8 cellular contexts compared by ENCODE assay signal in genomic region chr19:37718357-37718756, GRCh38.
DNase-seq lines count a peak whose midpoint lies in the region; ATAC-seq and TF ChIP-seq lines count a peak whose summit lies in the region.

No MANE protein-coding gene starts in this region.

- peak overlapping the region; percentile 79 to 93 (median 87) for H3K4me2 ChIP-seq in BLaER1 treated with 17β-estradiol and CSF1 and Interleukin-3, amounts not matched to agents 10 nM and 100 nM

- peaks cover 12% of the 10 kb centered on the region for H3K4me1 Mint-ChIP-seq in nephron

- peaks cover 48% of the 10 kb centered on the region for H3K36me3 Mint-ChIP-seq in nephron (ENCODE audit: low read depth)

- TF ChIP-seq CTCF in choroid plexus epithelial cell (conservative IDR thresholded peaks at IDR 0.05; ENCODE audit: low read depth, low read length), result no peak
- no peak for TF ChIP-seq CTCF in nephron (IDR thresholded peaks at IDR 0.05; ENCODE audit: unreplicated experiment in 3 of 3)

- peaks cover 9 to 14% (median 11%) of the 10 kb centered on the region in 10 experiments for H3K4me1 ChIP-seq in BLaER1 treated with 17β-estradiol and CSF1 and Interleukin-3, amounts not matched to agents 10 nM and 100 nM

- H3K27me3 ChIP-seq in BLaER1 treated with 17β-estradiol and CSF1 and Interleukin-3, amounts not matched to agents 10 nM and 100 nM, result no peaks in the 10 kb centered on the region

- H3K27ac Mint-ChIP-seq in nephron, result peak overlapping the region; percentile 57 to 84 (median 77)

- H3K4me3 Mint-ChIP-seq in nephron, result peak overlapping the region; percentile 90 to 97 (median 95)

- no peaks in the 10 kb centered on the region for H3K27me3 Mint-ChIP-seq in nephron (ENCODE audit: low read depth)

- peaks cover 26 to 38% (median 31%) of the 10 kb centered on the region in 11 experiments for H3K36me3 ChIP-seq in BLaER1 treated with 17β-estradiol and CSF1 and Interleukin-3, amounts not matched to agents 10 nM and 100 nM
- H3K36me3 ChIP-seq in KOPT-K1 (ENCODE audit: insufficient read depth, low read length), result peaks cover 31% of the 10 kb centered on the region

- peaks cover 16% of the 10 kb centered on the region for H3K9me3 Mint-ChIP-seq in nephron

- no peak for ATAC-seq in GM19351 (IDR thresholded peaks at IDR 0.05; ENCODE audit: unreplicated experiment)
- no peak for ATAC-seq in GM18858 (IDR thresholded peaks at IDR 0.05; ENCODE audit: unreplicated experiment)

- peaks cover 29 to 50% (median 40%) of the 10 kb centered on the region in 11 experiments for H3K9me3 ChIP-seq in BLaER1 treated with 17β-estradiol and CSF1 and Interleukin-3, amounts not matched to agents 10 nM and 100 nM (replicated peaks in 1 of 11)
- peaks cover 13% of the 10 kb centered on the region for H3K9me3 ChIP-seq in KOPT-K1 (ENCODE audit: insufficient read depth, low read length, poor library complexity, severe bottlenecking)

- peak overlapping the region; percentile 74 to 98 (median 86) for H3K4me3 ChIP-seq in BLaER1 treated with 17β-estradiol and CSF1 and Interleukin-3, amounts not matched to agents 10 nM and 100 nM
- H3K4me3 ChIP-seq in choroid plexus epithelial cell (ENCODE audit: low read depth, low read length), result peak overlapping the region; percentile 85

- peak; percentile 5 for DNase-seq in choroid plexus epithelial cell (ENCODE audit: low read depth)
- no peak for DNase-seq in NCI-H1105 (lab: John Stamatoyannopoulos, UW)
- no peak for DNase-seq in OCI-M1 (lab: John Stamatoyannopoulos, UW)

- H4K20me1 ChIP-seq in BLaER1 treated with 17β-estradiol and CSF1 and Interleukin-3, amounts not matched to agents 10 nM and 100 nM, result no peaks in the 10 kb centered on the region

- H3K27ac ChIP-seq in BLaER1 treated with 17β-estradiol and CSF1 and Interleukin-3, amounts not matched to agents 10 nM and 100 nM, result no peak overlapping the region
- peak overlapping the region; percentile 78 for H3K27ac ChIP-seq in KOPT-K1 (ENCODE audit: low read depth, low read length, poor library complexity, severe bottlenecking)

- peak overlapping the region; percentile 78 to 86 (median 83) for H3K9ac ChIP-seq in BLaER1 treated with 17β-estradiol and CSF1 and Interleukin-3, amounts not matched to agents 10 nM and 100 nM
